20 cellular contexts compared by ENCODE assay signal in genomic region chr13:36915891-36916640, GRCh38. TPM values are rescaled to one million over a fixed set of nuclear protein-coding genes. Genes with fewer than 3 reads are reported as not detected.
DNase-seq lines count a peak whose midpoint lies in the region; ATAC-seq and TF ChIP-seq lines count a peak whose summit lies in the region.
"Had no signal": no experiment of that assay in that cellular context is flagged by ENCODE, and none has a peak within 500 bp of the region (broad histone marks: within the 10 kb centered on the region; RNA-seq: fewer than 3 reads in every experiment).

No MANE protein-coding gene starts in this region.

- POLR2A ChIA-PET in OCI-LY7 (lab: Charles Lee), result interaction anchor here (0.6 to 1.2 kb wide), 4 partner anchors 16 to 81 kb away, joined by 3 to 5 read pairs (median 4); no protein-coding TSS in a partner anchor

- H3K4me1 ChIP-seq in OCI-LY7 (ENCODE audit: insufficient read depth, low read length, poor library complexity, severe bottlenecking), result peaks cover 77% of the 10 kb centered on the region
- H3K4me1 ChIP-seq: prostate gland had no signal

- ATAC-seq in HG03108 (IDR thresholded peaks at IDR 0.05; ENCODE audit: unreplicated experiment), result no peak
- ATAC-seq: activated naive CD4-positive, alpha-beta T cell treated with anti-CD3 and anti-CD28 coated beads, Interleukin-2, amount 50 U/mL, for 72 hours; esophagus mucosa; left colon; natural killer cell treated with Interleukin-12 subunit alpha and Interleukin-12 subunit beta and Interleukin-15 and Interleukin-18, amount 100 ng/mL, for 72 hours; stimulated activated naive CD8-positive, alpha-beta T cell treated with anti-CD3 and anti-CD28 coated beads, Interleukin-15, Interleukin-2, amounts not matched to agents 100 U/mL and 50 U/mL, for 24 hours had no signal

- no peaks in the 10 kb centered on the region for H3K9me2 ChIP-seq in OCI-LY7 (ENCODE audit: insufficient read depth, low read length)

- peak overlapping the region; percentile 96 for H3K4me2 ChIP-seq in OCI-LY7 (ENCODE audit: low read length)

- no peaks in the 10 kb centered on the region for H3K36me3 ChIP-seq in OCI-LY7 (ENCODE audit: insufficient read depth, low read length)
- H3K36me3 ChIP-seq: BLaER1 treated with 17β-estradiol and CSF1 and Interleukin-3, amounts not matched to agents 10 nM and 100 nM; prostate gland had no signal

- TF ChIP-seq CTCF in OCI-LY7 (conservative IDR thresholded peaks at IDR 0.05; ENCODE audit: low read length), result no peak

- H3K79me2 ChIP-seq in OCI-LY7 (ENCODE audit: insufficient read depth, low read depth, low read length), result peaks cover 72% of the 10 kb centered on the region

- intact Hi-C loops in OCI-LY7 (cut with micrococcal nuclease; ENCODE audit: unreplicated experiment), result no loop called here

- H4K20me1 ChIP-seq in OCI-LY7 (ENCODE audit: insufficient read depth, low read length), result no peaks in the 10 kb centered on the region
- H4K20me1 ChIP-seq: BLaER1 treated with 17β-estradiol and CSF1 and Interleukin-3, amounts not matched to agents 10 nM and 100 nM had no signal

- no peak overlapping the region for H3K4me3 ChIP-seq in OCI-LY7 (ENCODE audit: low read depth, low read length, poor library complexity, severe bottlenecking)
- H3K4me3 ChIP-seq: BLaER1 treated with 17β-estradiol and CSF1 and Interleukin-3, amounts not matched to agents 10 nM and 100 nM; prostate gland had no signal

- no peaks in the 10 kb centered on the region for H3K9me3 ChIP-seq in OCI-LY7 (ENCODE audit: low read length)
- H3K9me3 ChIP-seq: BLaER1 treated with 17β-estradiol and CSF1 and Interleukin-3, amounts not matched to agents 10 nM and 100 nM; prostate gland had no signal

- CTCF ChIA-PET in OCI-LY7 (lab: Charles Lee; ENCODE audit: unreplicated experiment), result no interaction called here

- DNase-seq in NCI-H2107 treated with DMSO at 0.1 percent for 48 hours (lab: John Stamatoyannopoulos, UW; ENCODE audit: unreplicated experiment) (peak; percentile 58), NCI-H2107 (lab: John Stamatoyannopoulos, UW) (no peak), OCI-LY7 (ENCODE audit: low spot score) (no peak), inferior parietal cortex (ENCODE audit: extremely low spot score) (peak; percentile 19), mesenteric fat pad (ENCODE audit: low spot score) (no peak), NCI-H510A (lab: John Stamatoyannopoulos, UW) (no peak)
- DNase-seq: activated CD4-positive, alpha-beta T cell treated with anti-CD3 and anti-CD28 coated beads for 1 hour; effector memory CD4-positive, alpha-beta T cell; left colon; mesendoderm; stimulated activated CD4-positive, alpha-beta T cell treated with anti-CD3 and anti-CD28 coated beads, Interleukin-4, amount 100 ng/mL, for 1 hour; stimulated activated naive CD8-positive, alpha-beta T cell treated with anti-CD3 and anti-CD28 coated beads, Interleukin-15, Interleukin-2, amounts not matched to agents 100 U/mL and 50 U/mL, for 24 hours; SW 1271 had no signal

- no TSS peak for BruUV-seq in OCI-LY7 (replicated peaks; lab: Mats Ljungman, UMichigan)

- no peak overlapping the region for H3K27ac ChIP-seq in OCI-LY7 (ENCODE audit: low read depth, low read length, poor library complexity, severe bottlenecking)
- peak overlapping the region; percentile 38 for H3K27ac ChIP-seq in temporal lobe (ENCODE audit: low read depth, low read length)
- H3K27ac ChIP-seq: BLaER1 treated with 17β-estradiol and CSF1 and Interleukin-3, amounts not matched to agents 10 nM and 100 nM had no signal

- no peak overlapping the region for H2AFZ ChIP-seq in OCI-LY7 (ENCODE audit: low read length)

RNA-seq across cellular contexts. Expression of gene SMAD9, which starts 4.0 kb away (rescaled TPM):
- total RNA-seq in OCI-LY7 (2014; rRNA removed; shearing (Covaris generic)), result 9.7 and 10.8 TPM in 2 replicates
- 10.3 and 13.1 TPM in 2 replicates for total RNA-seq in OCI-LY7 (2022)
- 14.8 TPM for total RNA-seq in temporal lobe
- total RNA-seq in mesenteric fat pad, result 9.0 TPM
- total RNA-seq: natural killer cell treated with Interleukin-12 subunit alpha and Interleukin-12 subunit beta and Interleukin-15 and Interleukin-18, amount 100 ng/mL, for 72 hours had no signal

Comparison
In these comparisons a context has a peak if more than half of its experiments do, and no peak if none do; other contexts are left out.
1. DNase-seq: peak in NCI-H2107 treated with DMSO at 0.1 percent for 48 hours (single experiment) and inferior parietal cortex (single experiment); none in NCI-H2107 (single experiment), OCI-LY7 (single experiment), mesenteric fat pad (single experiment) and NCI-H510A (single experiment).